In genomic region chr5:93741136-93741811, GRCh38 we compare ENCODE assay signal across 25 cellular contexts. TPM values are rescaled to one million over a fixed set of nuclear protein-coding genes. Genes with fewer than 3 reads are reported as not detected.
DNase-seq lines count a peak whose midpoint lies in the region; ATAC-seq and TF ChIP-seq lines count a peak whose summit lies in the region.
"Had no signal": no experiment of that assay in that cellular context is flagged by ENCODE, and none has a peak within 500 bp of the region (broad histone marks: within the 10 kb centered on the region; RNA-seq: fewer than 3 reads in every experiment).

TSS of gene POU5F2 (minus strand) at chr5:93741600. CDS start at chr5:93741563, 37 bp downstream.

- intact Hi-C loops in activated naive CD4-positive, alpha-beta T cell treated with anti-CD3 and anti-CD28 coated beads for 36 hours (cut with micrococcal nuclease): no loop called here

- H3K36me3 ChIP-seq in WERI-Rb-1: no peaks in the 10 kb centered on the region
- H3K36me3 ChIP-seq: SJSA1 had no signal

- CTCF ChIA-PET in activated naive CD4-positive, alpha-beta T cell treated with anti-CD3 and anti-CD28 coated beads for 36 hours (lab: Charles Lee): no interaction called here

- H3K9me3 Mint-ChIP-seq in mesothelial cell of epicardium: peaks cover 15% of the 10 kb centered on the region
- H3K9me3 Mint-ChIP-seq in activated T-cell treated with anti-CD3 and anti-CD28 coated beads, Interleukin-2, amount 50 U/mL, for 4 hours: peaks cover 7% of the 10 kb centered on the region
- H3K9me3 Mint-ChIP-seq in activated naive CD4-positive, alpha-beta T cell treated with anti-CD3 and anti-CD28 coated beads for 36 hours: peaks cover 2% of the 10 kb centered on the region

- no peak within 1 kb of the TSS for H3K4me3 Mint-ChIP-seq in mesothelial cell of epicardium
- no peak within 1 kb of the TSS for H3K4me3 Mint-ChIP-seq in activated T-cell treated with anti-CD3 and anti-CD28 coated beads, Interleukin-2, amount 50 U/mL, for 4 hours
- no peak within 1 kb of the TSS for H3K4me3 Mint-ChIP-seq in activated naive CD4-positive, alpha-beta T cell treated with anti-CD3 and anti-CD28 coated beads for 36 hours
- H3K4me3 Mint-ChIP-seq: activated naive CD8-positive, alpha-beta T cell treated with anti-CD3 and anti-CD28 coated beads, Interleukin-2, amount 50 U/mL, for 24 hours; brain; CD14-positive monocyte; effector memory CD8-positive, alpha-beta T cell; memory B cell; stimulated activated naive CD8-positive, alpha-beta T cell treated with anti-CD3 and anti-CD28 coated beads, Interleukin-15, Interleukin-2, amounts not matched to agents 100 ng/mL and 50 ng/mL, for 24 hours; T-helper 17 cell had no signal

- H3K4me3 ChIP-seq in GM12864 (ENCODE audit: low read depth, low read length): no peak within 1 kb of the TSS
- H3K4me3 ChIP-seq in WERI-Rb-1 (ENCODE audit: low read depth, low read length): no peak within 1 kb of the TSS
- H3K4me3 ChIP-seq: PC-9, SJSA1, tibial nerve had no signal

- no peaks in the 10 kb centered on the region for H3K27me3 Mint-ChIP-seq in mesothelial cell of epicardium (ENCODE audit: low read depth)
- no peaks in the 10 kb centered on the region for H3K27me3 Mint-ChIP-seq in activated T-cell treated with anti-CD3 and anti-CD28 coated beads, Interleukin-2, amount 50 U/mL, for 4 hours (ENCODE audit: low read depth)
- H3K27me3 Mint-ChIP-seq in activated naive CD4-positive, alpha-beta T cell treated with anti-CD3 and anti-CD28 coated beads for 36 hours (ENCODE audit: low read depth): no peaks in the 10 kb centered on the region
- H3K27me3 Mint-ChIP-seq: activated naive CD8-positive, alpha-beta T cell treated with anti-CD3 and anti-CD28 coated beads, Interleukin-2, amount 50 U/mL, for 24 hours; brain; effector memory CD8-positive, alpha-beta T cell; memory B cell; naive B cell; stimulated activated naive CD8-positive, alpha-beta T cell treated with anti-CD3 and anti-CD28 coated beads, Interleukin-15, Interleukin-2, amounts not matched to agents 100 ng/mL and 50 ng/mL, for 24 hours; T-helper 17 cell had no signal

- DNase-seq in GM12864 (ENCODE audit: low read depth): no peak
- no peak for DNase-seq in WERI-Rb-1
- DNase-seq in mesothelial cell of epicardium (ENCODE audit: low spot score in 2 of 2, unreplicated experiment in 2 of 2): no peak
- no peak for DNase-seq in NCI-H2196 treated with DMSO at 0.1 percent for 48 hours (lab: John Stamatoyannopoulos, UW; ENCODE audit: unreplicated experiment)
- DNase-seq in NCI-H526 (lab: John Stamatoyannopoulos, UW): no peak
- DNase-seq in activated T-cell treated with anti-CD3 and anti-CD28 coated beads, Interleukin-2, amount 50 U/mL, for 4 hours: no peak
- no peak for DNase-seq in activated naive CD4-positive, alpha-beta T cell treated with anti-CD3 and anti-CD28 coated beads for 36 hours
- DNase-seq: activated naive CD8-positive, alpha-beta T cell treated with anti-CD3 and anti-CD28 coated beads, Interleukin-2, amount 50 U/mL, for 24 hours; effector memory CD8-positive, alpha-beta T cell; left cardiac atrium; MV-4-11; naive B cell; NCI-H2029; NCI-H345; PC-9; stimulated activated CD4-positive, alpha-beta T cell treated with anti-CD3 and anti-CD28 coated beads, Interleukin-4, amount 100 ng/mL, for 24 hours; T-helper 17 cell had no signal

- no peaks in the 10 kb centered on the region for H3K4me1 Mint-ChIP-seq in mesothelial cell of epicardium
- no peaks in the 10 kb centered on the region for H3K4me1 Mint-ChIP-seq in activated T-cell treated with anti-CD3 and anti-CD28 coated beads, Interleukin-2, amount 50 U/mL, for 4 hours (ENCODE audit: low read depth)
- H3K4me1 Mint-ChIP-seq in activated naive CD4-positive, alpha-beta T cell treated with anti-CD3 and anti-CD28 coated beads for 36 hours (ENCODE audit: low read depth): no peaks in the 10 kb centered on the region
- H3K4me1 Mint-ChIP-seq: activated naive CD8-positive, alpha-beta T cell treated with anti-CD3 and anti-CD28 coated beads, Interleukin-2, amount 50 U/mL, for 24 hours; memory B cell; T-helper 17 cell had no signal

- TF ChIP-seq CTCF in 22Rv1 (IDR thresholded peaks at IDR 0.05): peak; percentile 33
- peak; percentile 14 for TF ChIP-seq CTCF in GM12864 (IDR thresholded peaks at IDR 0.05; ENCODE audit: low read depth, low read length, missing control alignments)
- 0 out of 2 replicates have a peak, but pooled peaks have one; percentile 10 for TF ChIP-seq CTCF in WERI-Rb-1 (IDR thresholded peaks at IDR 0.05; ENCODE audit: low read depth, low read length)
- TF ChIP-seq CTCF in mesothelial cell of epicardium (IDR thresholded peaks at IDR 0.05; ENCODE audit: unreplicated experiment): peak; percentile 38

- H3K9me3 ChIP-seq in WERI-Rb-1 (ENCODE audit: severe bottlenecking): no peaks in the 10 kb centered on the region
- H3K9me3 ChIP-seq: SJSA1 had no signal

- H3K27ac ChIP-seq in 22Rv1 (no peak within 1 kb of the TSS), WERI-Rb-1 (no peak within 1 kb of the TSS)
- H3K27ac ChIP-seq: KMS-11, PC-9, SJSA1, tibial nerve had no signal

- peaks cover 18% of the 10 kb centered on the region for H3K36me3 Mint-ChIP-seq in mesothelial cell of epicardium
- peaks cover 60% of the 10 kb centered on the region for H3K36me3 Mint-ChIP-seq in activated T-cell treated with anti-CD3 and anti-CD28 coated beads, Interleukin-2, amount 50 U/mL, for 4 hours (ENCODE audit: insufficient read depth)
- peaks cover 49% of the 10 kb centered on the region for H3K36me3 Mint-ChIP-seq in activated naive CD4-positive, alpha-beta T cell treated with anti-CD3 and anti-CD28 coated beads for 36 hours (ENCODE audit: low read depth)

- H3K27me3 ChIP-seq in WERI-Rb-1 (ENCODE audit: insufficient read depth, low read depth, severe bottlenecking): no peaks in the 10 kb centered on the region
- H3K27me3 ChIP-seq: SJSA1, tibial nerve had no signal

- no peak for ATAC-seq in activated T-cell treated with anti-CD3 and anti-CD28 coated beads, Interleukin-2, amount 50 U/mL, for 4 hours
- ATAC-seq: activated naive CD8-positive, alpha-beta T cell treated with anti-CD3 and anti-CD28 coated beads, Interleukin-2, amount 50 U/mL, for 24 hours; effector memory CD8-positive, alpha-beta T cell; left cardiac atrium; T-helper 17 cell had no signal

- H3K27ac Mint-ChIP-seq in mesothelial cell of epicardium: no peak within 1 kb of the TSS
- H3K27ac Mint-ChIP-seq in activated naive CD4-positive, alpha-beta T cell treated with anti-CD3 and anti-CD28 coated beads for 36 hours: no peak within 1 kb of the TSS
- H3K27ac Mint-ChIP-seq: activated naive CD8-positive, alpha-beta T cell treated with anti-CD3 and anti-CD28 coated beads, Interleukin-2, amount 50 U/mL, for 24 hours; brain; stimulated activated naive CD8-positive, alpha-beta T cell treated with anti-CD3 and anti-CD28 coated beads, Interleukin-15, Interleukin-2, amounts not matched to agents 100 ng/mL and 50 ng/mL, for 24 hours; T-helper 17 cell had no signal

RNA-seq across cellular contexts. Expression of gene POU5F2, which starts in this region (rescaled TPM):
- 1.7 to 1.9 TPM (median 1.7 TPM) in 3 replicates for total RNA-seq in mesothelial cell of epicardium
- total RNA-seq in activated T-cell treated with anti-CD3 and anti-CD28 coated beads, Interleukin-2, amount 50 U/mL, for 4 hours: under 1 TPM; 0.27 to 0.30 (median 0.29) TPM
- total RNA-seq in activated naive CD4-positive, alpha-beta T cell treated with anti-CD3 and anti-CD28 coated beads for 36 hours: under 1 TPM; 0.24 to 0.27 TPM
